Comparison of ENCODE assay signal across 8 cellular contexts in genomic region chr1:229254910-229255541, GRCh38. TPM values are rescaled to one million over a fixed set of nuclear protein-coding genes. Genes with fewer than 3 reads are reported as not detected.
A peak's percentile ranks its signal among the peaks of the same experiment; 100 is the strongest.
DNase-seq lines count a peak whose midpoint lies in the region; ATAC-seq and TF ChIP-seq lines count a peak whose summit lies in the region.

No MANE protein-coding gene starts in this region.

- H3K4me3 Mint-ChIP-seq in CD8-positive, alpha-beta memory T cell, result peak overlapping the region; percentile 21 to 61 (median 49)

- TF ChIP-seq EP300 in gastroesophageal sphincter (IDR thresholded peaks at IDR 0.05), result no peak

- H3K4me1 ChIP-seq in CD8-positive, alpha-beta memory T cell (ENCODE audit: insufficient read depth, low read length), result peaks cover 45% of the 10 kb centered on the region
- H3K4me1 ChIP-seq in gastroesophageal sphincter (peaks cover 0 to 15% (median 0%) of the 10 kb centered on the region in 3 donors), tibial artery (no peaks in the 10 kb centered on the region), HAP-1 (no peaks in the 10 kb centered on the region)

- no peak overlapping the region for H3K4me3 ChIP-seq in CD8-positive, alpha-beta memory T cell (ENCODE audit: low read length)
- no peak overlapping the region for H3K4me3 ChIP-seq in gastroesophageal sphincter
- no peak overlapping the region for H3K4me3 ChIP-seq in tibial artery
- H3K4me3 ChIP-seq in HAP-1, result no peak overlapping the region

- no peaks in the 10 kb centered on the region for H3K9me3 Mint-ChIP-seq in CD8-positive, alpha-beta memory T cell

- no peaks in the 10 kb centered on the region for H3K36me3 ChIP-seq in CD8-positive, alpha-beta memory T cell (ENCODE audit: insufficient read depth, low read length)
- H3K36me3 ChIP-seq in gastroesophageal sphincter (no peaks in the 10 kb centered on the region), tibial artery (no peaks in the 10 kb centered on the region), HAP-1 (replicated peaks) (no peaks in the 10 kb centered on the region)

- no peak for TF ChIP-seq POLR2A in gastroesophageal sphincter (IDR thresholded peaks at IDR 0.05)

- in situ Hi-C loops in HAP-1 (cut with MboI; ENCODE audit: low sequenced_read_pairs), result loop anchor here (10.0 to 25.0 kb wide), 2 partner anchors 230 to 1057 kb away; no protein-coding TSS in a partner anchor

- TF ChIP-seq CTCF in RWPE1 (conservative IDR thresholded peaks at IDR 0.05; ENCODE audit: low read depth) (0 out of 2 replicates have a peak, but pooled peaks have one; percentile 25), gastroesophageal sphincter (IDR thresholded peaks at IDR 0.05) (peak; percentile 33 to 61 (median 55)), tibial artery (IDR thresholded peaks at IDR 0.05) (peak; percentile 36 to 43)

- no peaks in the 10 kb centered on the region for H3K27me3 ChIP-seq in CD8-positive, alpha-beta memory T cell (ENCODE audit: insufficient read depth, low read length, poor library complexity, severe bottlenecking)
- peaks cover 9% of the 10 kb centered on the region for H3K27me3 ChIP-seq in gastroesophageal sphincter
- peaks cover 0 to 4% of the 10 kb centered on the region in 2 donors for H3K27me3 ChIP-seq in tibial artery
- no peaks in the 10 kb centered on the region for H3K27me3 ChIP-seq in HAP-1 (ENCODE audit: low read depth)

- CTCF ChIA-PET in CD8-positive, alpha-beta memory T cell (lab: Charles Lee), result interaction anchor here (0.8 to 3.8 kb wide), 22 partner anchors 10 to 591 kb away, joined by 3 to 28 read pairs (median 4); partner anchors contain the start of genes CCSAP, NUP133 and RAB4A
- CTCF ChIA-PET in RWPE1 (lab: Yijun Ruan, JAX), result interaction anchor here (0.6 to 2.6 kb wide), 11 partner anchors 24 to 591 kb away, joined by 3 to 11 read pairs (median 4); no protein-coding TSS in a partner anchor

- intact Hi-C loops in tibial artery (cut with DNase I; ENCODE audit: low total_unique reads), result loop anchor here (10.0 kb wide), 1 partner anchor 590 kb away; no protein-coding TSS in a partner anchor

- peaks cover 0 to 3% (median 0%) of the 10 kb centered on the region in 3 donors for H3K36me3 Mint-ChIP-seq in CD8-positive, alpha-beta memory T cell

- ATAC-seq in gastroesophageal sphincter, result peak; percentile 38
- ATAC-seq in GM21825 (IDR thresholded peaks at IDR 0.05; ENCODE audit: unreplicated experiment), result no peak
- ATAC-seq in HG03354 (IDR thresholded peaks at IDR 0.05; ENCODE audit: poor library complexity, severe bottlenecking, unreplicated experiment), result no peak

- peak in 2 of 5 donors; percentile 25 to 55 for DNase-seq in CD8-positive, alpha-beta memory T cell
- DNase-seq in H4 (ENCODE audit: low spot score), result peak; percentile 42
- DNase-seq in RWPE1 (ENCODE audit: low spot score), result no peak
- no peak for DNase-seq in tibial artery
- no peak for DNase-seq in HAP-1 (ENCODE audit: low spot score in 2 of 2)

- POLR2A ChIA-PET in CD8-positive, alpha-beta memory T cell (lab: Charles Lee), result interaction anchor here (1.1 kb wide), 1 partner anchor 520 kb away, joined by 3 read pairs; the partner anchor contains the start of gene RHOU
- POLR2A ChIA-PET in RWPE1 (lab: Yijun Ruan, JAX; ENCODE audit: low non-redundant PET), result no interaction called here

- peak overlapping the region; percentile 34 to 79 (median 67) for H3K27ac Mint-ChIP-seq in CD8-positive, alpha-beta memory T cell

- H3K4me1 Mint-ChIP-seq in CD8-positive, alpha-beta memory T cell, result peaks cover 43 to 61% (median 54%) of the 10 kb centered on the region in 3 donors

- 40 to 79% methylated on average over 1 of the region's 1 CpG for WGBS in gastroesophageal sphincter (ENCODE audit: low coverage in 1 of 2), 2 donors

- no peak overlapping the region for H3K27ac ChIP-seq in CD8-positive, alpha-beta memory T cell (ENCODE audit: low read depth, low read length)
- H3K27ac ChIP-seq in RWPE1 (no peak overlapping the region), gastroesophageal sphincter (no peak overlapping the region), tibial artery (no peak overlapping the region)

- no peaks in the 10 kb centered on the region for H3K27me3 Mint-ChIP-seq in CD8-positive, alpha-beta memory T cell

- H3K9me3 ChIP-seq in CD8-positive, alpha-beta memory T cell (ENCODE audit: low read length), result no peaks in the 10 kb centered on the region
- H3K9me3 ChIP-seq in gastroesophageal sphincter (no peaks in the 10 kb centered on the region), tibial artery (no peaks in the 10 kb centered on the region), HAP-1 (no peaks in the 10 kb centered on the region)

RNA-seq across cellular contexts. Expression of gene RAB4A, which starts 15.9 kb away (rescaled TPM):
- 10 to 100 TPM; 32.2 to 34.9 TPM for total RNA-seq in CD8-positive, alpha-beta memory T cell
- 24.4 TPM for polyA plus RNA-seq in CD8-positive, alpha-beta memory T cell
- 11.1 and 14.0 TPM in 2 replicates for total RNA-seq in H4 (2014; rRNA removed; shearing (Covaris generic))
- 100 to 1,000 TPM in 3 of 4 donors, 10 to 100 TPM in 1; 69.3 to 136 (median 116) TPM for total RNA-seq in gastroesophageal sphincter
